In the genomic region with DNA sequence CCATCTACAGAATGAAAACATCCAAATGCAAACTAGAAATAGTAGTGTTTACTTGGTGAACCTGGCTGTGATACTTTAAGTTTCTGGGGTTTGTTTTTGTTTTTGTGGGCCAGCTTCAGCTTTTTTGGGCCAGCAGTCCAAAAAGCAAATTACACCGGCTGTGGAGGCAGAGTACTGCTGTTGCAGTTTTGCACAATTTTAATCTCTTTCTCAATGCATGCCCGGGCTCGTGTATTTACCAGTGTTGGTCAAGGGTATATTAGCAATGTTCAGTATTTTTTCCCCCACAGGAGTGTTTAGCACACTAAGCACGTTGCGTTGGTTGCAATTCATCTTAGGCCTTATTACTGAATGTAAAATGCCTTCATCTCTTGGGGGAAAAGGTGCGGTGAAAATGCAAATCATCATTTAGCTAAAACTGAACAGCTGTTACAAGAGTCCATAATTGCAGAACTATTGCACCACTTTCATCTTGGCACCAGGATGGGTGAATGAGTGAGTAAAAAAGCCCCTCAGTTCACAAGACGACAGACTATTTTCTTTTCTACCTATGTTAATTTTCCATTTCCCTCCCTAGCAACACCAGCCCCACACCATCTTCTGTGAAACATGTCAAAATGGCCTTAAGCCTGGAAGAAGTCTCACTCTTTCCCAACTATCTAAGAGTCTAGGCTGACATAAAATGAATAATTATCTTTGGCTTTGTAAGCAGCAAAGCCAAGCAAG, we compare ENCODE assay signal across 1 cellular context.
TF ChIP-seq lines count a peak whose summit lies in the region.

No MANE protein-coding gene starts in this region.

TF ChIP-seq in IMR-90, 13 proteins besides CTCF, POLR2A, EP300 and RAD21:
- no peak for TF ChIP-seq FOS (IDR thresholded peaks at IDR 0.05; ENCODE audit: low read depth, low read length)
